ENCODE assay signal across 16 cellular contexts in the genomic region with DNA sequence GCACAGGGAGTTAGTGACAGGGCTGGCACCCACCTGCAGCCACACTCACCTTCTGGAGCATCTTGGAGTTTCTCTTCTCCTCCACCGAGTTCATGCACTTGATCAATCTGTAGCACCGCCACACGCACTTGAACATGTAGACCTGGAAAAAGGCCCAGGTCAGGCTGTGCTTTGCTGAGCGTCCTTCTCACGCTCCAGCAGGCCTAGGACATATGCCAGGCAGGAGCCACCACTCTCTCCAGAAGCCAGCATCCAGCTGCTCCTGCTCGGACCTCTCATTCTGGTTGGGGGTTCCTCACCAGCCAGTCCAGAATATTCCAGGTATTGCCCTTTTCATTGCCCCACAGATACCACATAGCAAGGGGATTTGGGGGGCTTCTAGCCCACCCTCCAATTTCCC. TPM values are rescaled to one million over a fixed set of nuclear protein-coding genes. Genes with fewer than 3 reads are reported as not detected.
DNase-seq lines count a peak whose midpoint lies in the region; TF ChIP-seq lines count a peak whose summit lies in the region.
"Had no signal": no experiment of that assay in that cellular context is flagged by ENCODE, and none has a peak within 500 bp of the region (broad histone marks: within the 10 kb centered on the region; RNA-seq: fewer than 3 reads in every experiment).

No MANE protein-coding gene starts in this region.

- no peaks in the 10 kb centered on the region for H3K79me2 ChIP-seq in neural progenitor cell (ENCODE audit: low read depth)

- no peaks in the 10 kb centered on the region for H3K9me3 Mint-ChIP-seq in activated naive CD8-positive, alpha-beta T cell (ENCODE audit: low read depth)
- H3K9me3 Mint-ChIP-seq in neural progenitor cell (no peaks in the 10 kb centered on the region), chondrocyte (ENCODE audit: low read depth) (peaks cover 3% of the 10 kb centered on the region)
- H3K9me3 Mint-ChIP-seq: activated CD4-positive, alpha-beta T cell treated with anti-CD3 and anti-CD28 coated beads, Interleukin-2, amount 10 ng/mL, durations not matched to agents 24 days and 14 days; stimulated activated naive CD8-positive, alpha-beta T cell treated with anti-CD3 and anti-CD28 coated beads, Interleukin-15, amount 100 ng/mL, for 72 hours had no signal

- no peak overlapping the region for H3K4me3 Mint-ChIP-seq in activated naive CD8-positive, alpha-beta T cell
- H3K4me3 Mint-ChIP-seq in neural progenitor cell (no peak overlapping the region), chondrocyte (ENCODE audit: unreplicated experiment) (no peak overlapping the region)
- H3K4me3 Mint-ChIP-seq: activated CD4-positive, alpha-beta T cell treated with anti-CD3 and anti-CD28 coated beads, Interleukin-2, amount 10 ng/mL, durations not matched to agents 24 days and 14 days; stimulated activated naive CD8-positive, alpha-beta T cell treated with anti-CD3 and anti-CD28 coated beads, Interleukin-15, amount 100 ng/mL, for 72 hours had no signal

- H3K9me3 ChIP-seq in neural progenitor cell (ENCODE audit: low read depth), result no peaks in the 10 kb centered on the region
- H3K9me3 ChIP-seq: ovary had no signal

- peaks cover 40% of the 10 kb centered on the region for H3K4me1 Mint-ChIP-seq in activated naive CD8-positive, alpha-beta T cell (ENCODE audit: low read depth)
- H3K4me1 Mint-ChIP-seq in neural progenitor cell (peaks cover 13% of the 10 kb centered on the region), chondrocyte (ENCODE audit: low read depth) (no peaks in the 10 kb centered on the region)

- H3K4me3 ChIP-seq in neural progenitor cell, result no peak overlapping the region
- H3K4me3 ChIP-seq: ovary had no signal

- H4K20me1 ChIP-seq in neural progenitor cell (ENCODE audit: low read depth), result no peaks in the 10 kb centered on the region

- no peak overlapping the region for H3K9ac ChIP-seq in neural progenitor cell

- no peaks in the 10 kb centered on the region for H3F3A ChIP-seq in neural progenitor cell (ENCODE audit: low read depth)

- TF ChIP-seq CTCF in neural progenitor cell (IDR thresholded peaks at IDR 0.05), result no peak
- TF ChIP-seq CTCF in chondrocyte (IDR thresholded peaks at IDR 0.05), result no peak

- H3K27me3 Mint-ChIP-seq in activated naive CD8-positive, alpha-beta T cell, result no peaks in the 10 kb centered on the region
- H3K27me3 Mint-ChIP-seq in neural progenitor cell (ENCODE audit: insufficient read depth, low read depth) (peaks cover 8% of the 10 kb centered on the region), chondrocyte (ENCODE audit: low read depth) (peaks cover 2% of the 10 kb centered on the region)
- H3K27me3 Mint-ChIP-seq: stimulated activated naive CD8-positive, alpha-beta T cell treated with anti-CD3 and anti-CD28 coated beads, Interleukin-15, amount 100 ng/mL, for 72 hours had no signal

- DNase-seq in NCI-H2196 (lab: John Stamatoyannopoulos, UW; ENCODE audit: unreplicated experiment) (peak; percentile 21), NCI-H2196 treated with DMSO at 0.1 percent for 48 hours (lab: John Stamatoyannopoulos, UW; ENCODE audit: unreplicated experiment) (no peak), DMS79 (lab: John Stamatoyannopoulos, UW) (peak; percentile 94), neural progenitor cell (ENCODE audit: low spot score) (no peak), cortex of kidney (lab: John Stamatoyannopoulos, UW) (no peak), chondrocyte (ENCODE audit: low spot score) (no peak), COR-L47 (lab: John Stamatoyannopoulos, UW) (no peak)
- DNase-seq: activated CD4-positive, alpha-beta T cell treated with anti-CD3 and anti-CD28 coated beads, Interleukin-2, amount 10 ng/mL, durations not matched to agents 24 days and 14 days; activated T-cell treated with anti-CD3 and anti-CD28 coated beads, Interleukin-2, amount 50 U/mL, for 48 hours; anterior cingulate cortex; GOT3; ovary; stimulated activated naive CD8-positive, alpha-beta T cell treated with anti-CD3 and anti-CD28 coated beads, Interleukin-15, amount 100 ng/mL, for 72 hours had no signal

- H3K36me3 Mint-ChIP-seq in activated naive CD8-positive, alpha-beta T cell, result peaks cover 13% of the 10 kb centered on the region
- H3K36me3 Mint-ChIP-seq in neural progenitor cell, result no peaks in the 10 kb centered on the region
- no peaks in the 10 kb centered on the region for H3K36me3 Mint-ChIP-seq in chondrocyte (ENCODE audit: low read depth)

- peaks cover 8% of the 10 kb centered on the region for H3K4me1 ChIP-seq in neural progenitor cell

- no peaks in the 10 kb centered on the region for H3K36me3 ChIP-seq in neural progenitor cell
- H3K36me3 ChIP-seq: ovary had no signal

- no peaks in the 10 kb centered on the region for H3K27me3 ChIP-seq in neural progenitor cell
- H3K27me3 ChIP-seq: ovary had no signal

- H3K4me2 ChIP-seq in neural progenitor cell, result no peak overlapping the region

- H3K27ac ChIP-seq in neural progenitor cell, result no peak overlapping the region
- H3K27ac ChIP-seq: ovary had no signal

- H2AFZ ChIP-seq in neural progenitor cell (replicated peaks), result no peak overlapping the region

- H3K27ac Mint-ChIP-seq in activated naive CD8-positive, alpha-beta T cell, result peak overlapping the region; percentile 79
- peak overlapping the region; percentile 35 for H3K27ac Mint-ChIP-seq in neural progenitor cell
- no peak overlapping the region for H3K27ac Mint-ChIP-seq in chondrocyte (ENCODE audit: unreplicated experiment)

RNA-seq across cellular contexts. Expression of gene MATN1, which starts 11.7 kb away (rescaled TPM):
- total RNA-seq in neural progenitor cell (ENCODE audit: low replicate concordance) (0.09 TPM in 1 of 2 replicates, not detected in the other), chondrocyte (0.19 to 0.82 TPM (median 0.47 TPM) in 3 replicates)
- total RNA-seq: A673 had no signal

RNA-seq across cellular contexts. Expression of gene LAPTM5, which starts 22.4 kb away (rescaled TPM):
- total RNA-seq in neural progenitor cell (ENCODE audit: low replicate concordance), result not detected in 2 replicates
- total RNA-seq in chondrocyte, result 0.15 to 0.17 TPM in 2 of 3 replicates, not detected in the other
- total RNA-seq: A673, G401 had no signal

Comparison
In these comparisons a context has a peak if more than half of its experiments do, and no peak if none do; other contexts are left out.
1. DNase-seq: peak in NCI-H2196 (single experiment) and DMS79 (single experiment); none in NCI-H2196 treated with DMSO at 0.1 percent for 48 hours (single experiment), neural progenitor cell (single experiment), cortex of kidney (single experiment), chondrocyte (single experiment) and COR-L47 (single experiment).